8 cellular contexts compared by ENCODE assay signal in the genomic region with DNA sequence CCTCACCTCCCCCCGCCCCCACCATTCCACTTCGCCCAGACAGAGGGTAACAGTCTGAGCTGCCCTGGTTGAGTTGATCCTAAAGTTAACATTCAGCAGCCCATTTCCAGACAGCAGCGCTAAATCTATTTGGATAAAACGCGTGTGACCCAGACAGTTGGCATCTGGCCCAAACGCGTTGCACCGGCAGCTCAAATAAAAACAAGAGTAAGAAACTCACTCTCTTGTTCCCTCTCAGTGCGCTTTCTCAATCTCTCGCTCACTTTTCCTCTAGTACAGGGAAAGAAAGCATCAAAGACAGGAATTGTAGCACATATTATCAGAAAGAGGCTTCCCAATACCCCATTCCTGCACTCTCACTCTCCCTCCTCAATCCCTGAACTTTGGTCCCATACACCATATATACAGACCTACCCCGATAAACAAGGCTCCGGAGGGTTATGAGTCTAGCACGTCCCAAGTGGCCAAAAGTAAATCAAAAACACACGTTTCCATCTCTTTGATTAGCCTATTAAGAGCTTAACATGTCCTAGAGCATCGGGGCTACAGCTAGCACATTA. TPM values are rescaled to one million over a fixed set of nuclear protein-coding genes. Genes with fewer than 3 reads are reported as not detected.
DNase-seq lines count a peak whose midpoint lies in the region; ATAC-seq lines count a peak whose summit lies in the region.

No MANE protein-coding gene starts in this region.

- DNase-seq in DMS53 treated with DMSO at 0.1 percent for 48 hours (lab: John Stamatoyannopoulos, UW; ENCODE audit: unreplicated experiment) = peak; percentile 35
- peak; percentile 64 for DNase-seq in H4 (ENCODE audit: low spot score)
- DNase-seq in NCI-H524 (lab: John Stamatoyannopoulos, UW) = peak; percentile 23 to 71
- peak; percentile 24 for DNase-seq in activated naive CD4-positive, alpha-beta T cell treated with Interleukin-2 at 50 U/mL for 16 hours
- DNase-seq in glomerular visceral epithelial cell (ENCODE audit: extremely low spot score) = peak; percentile 83
- DNase-seq in nucleus accumbens (lab: John Stamatoyannopoulos, UW) = peak in 31 of 56 donors; percentile 1 to 67 (median 16)
- no peak for DNase-seq in germinal center (ENCODE audit: low spot score)

- no peak for ATAC-seq in GM18498 (IDR thresholded peaks at IDR 0.05; ENCODE audit: unreplicated experiment)

RNA-seq across cellular contexts. Expression of a gene that starts 1.3 kb away (rescaled TPM):
- 1.7 and 2.1 TPM in 2 replicates for total RNA-seq in H4 (2014; rRNA removed; shearing (Covaris generic))
